In the genomic region with DNA sequence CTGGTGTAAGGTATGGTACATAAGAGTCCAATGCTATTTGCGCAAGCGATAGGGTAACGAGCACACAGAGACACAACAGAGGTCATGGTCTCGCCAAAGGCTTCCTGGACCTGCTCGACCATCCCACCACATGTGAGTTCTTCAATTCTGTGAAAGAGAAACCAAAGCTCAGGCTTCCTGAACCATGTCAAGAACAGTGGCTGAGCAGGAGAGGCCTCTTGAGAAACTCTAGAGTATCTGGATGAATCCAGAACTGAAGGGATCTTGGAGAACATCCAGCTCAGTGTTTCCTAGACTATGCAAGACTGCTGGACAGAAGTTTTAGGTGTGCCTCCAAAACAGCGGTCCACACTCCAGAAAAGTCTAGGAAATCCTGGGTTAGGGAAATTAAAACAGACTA, we compare ENCODE assay signal across 21 cellular contexts.
"Had no signal": no experiment of that assay in that cellular context is flagged by ENCODE, and none has a peak within 500 bp of the region (broad histone marks: within the 10 kb centered on the region; RNA-seq: fewer than 3 reads in every experiment).

No MANE protein-coding gene starts in this region.

- H3K4me2 ChIP-seq: smooth muscle cell had no signal

- H3K27ac ChIP-seq: colonic mucosa, gastrocnemius medialis, left ventricle myocardium inferior, ovary, stomach, VCaP had no signal

- H3K9me3 ChIP-seq: colonic mucosa, gastrocnemius medialis, left ventricle myocardium inferior, ovary, stomach had no signal

- DNase-seq: activated CD4-positive, alpha-beta T cell treated with anti-CD3 and anti-CD28 coated beads, Interleukin-2, amount 50 U/mL, for 4 hours; activated naive CD4-positive, alpha-beta T cell; activated T-cell treated with anti-CD3 and anti-CD28 coated beads for 4 hours; central memory CD4-positive, alpha-beta T cell; colonic mucosa; endodermal cell; gastrocnemius medialis; head of caudate nucleus; kidney; left ventricle myocardium inferior; mesenchymal stem cell; naive thymus-derived CD8-positive, alpha-beta T cell; ovary; stimulated activated CD4-positive, alpha-beta T cell treated with anti-CD3 and anti-CD28 coated beads, Interleukin-4, amount 100 ng/mL, for 1 hour; stomach had no signal

- H3K4me3 ChIP-seq: colonic mucosa, gastrocnemius medialis, left ventricle myocardium inferior, ovary, smooth muscle cell, stomach had no signal

- H3K27me3 ChIP-seq: colonic mucosa, gastrocnemius medialis, ovary, stomach had no signal

- H3K27me3 Mint-ChIP-seq: naive thymus-derived CD8-positive, alpha-beta T cell; type B pancreatic cell had no signal

- H3K27ac Mint-ChIP-seq: brain; endodermal cell; naive thymus-derived CD8-positive, alpha-beta T cell; T-helper 1 cell treated with Interleukin-12 subunit alpha and Interleukin-12 subunit beta and Interleukin-4 antibody, amounts not matched to agents 30 μg/mL and 1 μg/mL, for 36 hours; type B pancreatic cell had no signal

- H3K9me3 Mint-ChIP-seq: brain; endodermal cell; naive thymus-derived CD8-positive, alpha-beta T cell; T-helper 1 cell treated with Interleukin-12 subunit alpha and Interleukin-12 subunit beta and Interleukin-4 antibody, amounts not matched to agents 30 μg/mL and 1 μg/mL, for 36 hours; type B pancreatic cell had no signal

- FAIRE-seq: kidney had no signal

- H3K4me1 ChIP-seq: colonic mucosa, gastrocnemius medialis, left ventricle myocardium inferior, stomach had no signal

- H3K4me1 Mint-ChIP-seq: brain, endodermal cell had no signal

- H3K4me3 Mint-ChIP-seq: brain; endodermal cell; naive thymus-derived CD8-positive, alpha-beta T cell; T-helper 1 cell treated with Interleukin-12 subunit alpha and Interleukin-12 subunit beta and Interleukin-4 antibody, amounts not matched to agents 30 μg/mL and 1 μg/mL, for 36 hours; type B pancreatic cell had no signal

- ATAC-seq: gastrocnemius medialis; naive thymus-derived CD8-positive, alpha-beta T cell; sciatic nerve had no signal
